1 cellular context compared by ENCODE assay signal in genomic region chr7:26398436-26399308, GRCh38.
TF ChIP-seq lines count a peak whose summit lies in the region.

No MANE protein-coding gene starts in this region.

TF ChIP-seq in GM12878, 131 proteins besides CTCF, POLR2A, EP300 and RAD21 (continued from another document and continues in another):
- TF ChIP-seq LARP7 (IDR thresholded peaks at IDR 0.05) (peak; percentile 66; the same call in 1 of the 2 replicates), CREB1 (IDR thresholded peaks at IDR 0.05; ENCODE audit: low read depth) (peak; percentile 32; the same call in 1 of the 2 replicates), SMAD5 (IDR thresholded peaks at IDR 0.05; ENCODE audit: low read depth) (0 out of 2 replicates have a peak, but pooled peaks have one; percentile 55), ZBTB4 (CRISPR knock-in tag; IDR thresholded peaks at IDR 0.05) (no peak), ZBED1 (IDR thresholded peaks at IDR 0.05; ENCODE audit: borderline replicate concordance) (peak; percentile 87; the same call in 1 of the 2 replicates), MTA3 (IDR thresholded peaks at IDR 0.05; ENCODE audit: borderline replicate concordance, low read length) (peak; percentile 51; the same call in 1 of the 2 replicates), JUNB (IDR thresholded peaks at IDR 0.05) (peak; percentile 47), SRF (IDR thresholded peaks at IDR 0.05; ENCODE audit: low read depth in 2 of 2, low read length in 2 of 2) (0 out of 4 replicates have a peak, but pooled peaks of 1 of the 2 experiments have one; percentile 45), EGR1 (IDR thresholded peaks at IDR 0.05; ENCODE audit: borderline replicate concordance in 1 of 2, low read depth in 2 of 2, low read length in 2 of 2) (peak in 1 of 2 experiments; percentile 78; a peak in 2 of 3 replicates), ETV6 (conservative IDR thresholded peaks at IDR 0.05 in 1 of 2, IDR thresholded peaks at IDR 0.05 in 1 of 2; ENCODE audit: borderline replicate concordance in 1 of 2, low read depth in 1 of 2) (peak in 1 of 2 experiments; percentile 56; a peak in 1 of 4 replicates), IRF3 (IDR thresholded peaks at IDR 0.05) (no peak), MXI1 (IDR thresholded peaks at IDR 0.05; ENCODE audit: low read depth, low read length) (peak; percentile 24; the same call in 1 of the 2 replicates), ZNF384 (IDR thresholded peaks at IDR 0.05; ENCODE audit: borderline replicate concordance, low read depth, low read length) (peak; percentile 67), BCLAF1 (IDR thresholded peaks at IDR 0.05) (0 out of 2 replicates have a peak, but pooled peaks have one; percentile 23), SP1 (IDR thresholded peaks at IDR 0.05; ENCODE audit: low read depth, low read length) (peak; percentile 43), BHLHE40 (IDR thresholded peaks at IDR 0.05; ENCODE audit: borderline replicate concordance in 1 of 2, low read depth in 2 of 2, low read length in 1 of 2) (peak; percentile 60 to 66; a peak in 3 of 4 replicates), ASH2L (IDR thresholded peaks at IDR 0.05; ENCODE audit: borderline replicate concordance, low read depth) (no peak), KDM1A (IDR thresholded peaks at IDR 0.05; ENCODE audit: borderline replicate concordance) (no peak), IRF4 (IDR thresholded peaks at IDR 0.05; ENCODE audit: low read depth, low read length) (no peak), PAX5 (IDR thresholded peaks at IDR 0.05; ENCODE audit: borderline replicate concordance, low read depth, low read length) (peak; percentile 41; the same call in 1 of the 2 replicates), STAT3 (IDR thresholded peaks at IDR 0.05; ENCODE audit: low read depth, low read length) (no peak), CBFB (IDR thresholded peaks at IDR 0.05; ENCODE audit: low read depth) (peak; percentile 86), TAF1 (IDR thresholded peaks at IDR 0.05; ENCODE audit: borderline replicate concordance, low read depth, low read length) (peak; percentile 23; the same call in 1 of the 2 replicates), BCL3 (IDR thresholded peaks at IDR 0.05; ENCODE audit: borderline replicate concordance, insufficient read depth, low read depth, low read length, poor library complexity, severe bottlenecking) (peak; percentile 29), TBL1XR1 (IDR thresholded peaks at IDR 0.05; ENCODE audit: low read depth, low read length) (no peak; the same call in 1 of the 2 replicates), SKIL (IDR thresholded peaks at IDR 0.05; ENCODE audit: low read depth, poor library complexity, severe bottlenecking) (peak; percentile 34), PML (IDR thresholded peaks at IDR 0.05; ENCODE audit: low read length) (peak; percentile 68; the same call in 1 of the 2 replicates), TCF3 (IDR thresholded peaks at IDR 0.05; ENCODE audit: borderline replicate concordance, insufficient read depth, low read depth, low read length) (peak; percentile 34; the same call in 1 of the 2 replicates), RELB (IDR thresholded peaks at IDR 0.05; ENCODE audit: low read depth) (peak; percentile 82; the same call in 1 of the 2 replicates), POLR2AphosphoS5 (IDR thresholded peaks at IDR 0.05; ENCODE audit: low read length) (peak; percentile 48; the same call in 1 of the 2 replicates), NBN (IDR thresholded peaks at IDR 0.05) (peak; percentile 94), ATF7 (IDR thresholded peaks at IDR 0.05; ENCODE audit: low read depth) (peak; percentile 89), CREM (IDR thresholded peaks at IDR 0.05; ENCODE audit: low read depth) (peak; percentile 86), NFIC (IDR thresholded peaks at IDR 0.05; ENCODE audit: low read depth, low read length) (peak; percentile 72; the same call in 1 of the 2 replicates), NRF1 (conservative IDR thresholded peaks at IDR 0.05; ENCODE audit: low read depth, low read length) (0 out of 2 replicates have a peak, but pooled peaks have one; percentile 0), TCF7 (IDR thresholded peaks at IDR 0.05; ENCODE audit: borderline replicate concordance) (no peak), IKZF2 (IDR thresholded peaks at IDR 0.05) (peak; percentile 93 to 95), CBX3 (IDR thresholded peaks at IDR 0.05; ENCODE audit: borderline replicate concordance, low read depth) (no peak), MYB (IDR thresholded peaks at IDR 0.05; ENCODE audit: borderline replicate concordance, low read depth, low read length) (0 out of 2 replicates have a peak, but pooled peaks have one; percentile 45)
- TF ChIP-seq, protein P1, sequence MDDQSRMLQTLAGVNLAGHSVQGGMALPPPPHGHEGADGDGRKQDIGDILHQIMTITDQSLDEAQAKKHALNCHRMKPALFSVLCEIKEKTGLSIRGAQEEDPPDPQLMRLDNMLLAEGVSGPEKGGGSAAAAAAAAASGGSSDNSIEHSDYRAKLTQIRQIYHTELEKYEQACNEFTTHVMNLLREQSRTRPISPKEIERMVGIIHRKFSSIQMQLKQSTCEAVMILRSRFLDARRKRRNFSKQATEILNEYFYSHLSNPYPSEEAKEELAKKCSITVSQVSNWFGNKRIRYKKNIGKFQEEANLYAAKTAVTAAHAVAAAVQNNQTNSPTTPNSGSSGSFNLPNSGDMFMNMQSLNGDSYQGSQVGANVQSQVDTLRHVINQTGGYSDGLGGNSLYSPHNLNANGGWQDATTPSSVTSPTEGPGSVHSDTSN (IDR thresholded peaks at IDR 0.05; ENCODE audit: insufficient replicate concordance, low read depth, low read length): peak; percentile 23
- TF ChIP-seq, protein P2, sequence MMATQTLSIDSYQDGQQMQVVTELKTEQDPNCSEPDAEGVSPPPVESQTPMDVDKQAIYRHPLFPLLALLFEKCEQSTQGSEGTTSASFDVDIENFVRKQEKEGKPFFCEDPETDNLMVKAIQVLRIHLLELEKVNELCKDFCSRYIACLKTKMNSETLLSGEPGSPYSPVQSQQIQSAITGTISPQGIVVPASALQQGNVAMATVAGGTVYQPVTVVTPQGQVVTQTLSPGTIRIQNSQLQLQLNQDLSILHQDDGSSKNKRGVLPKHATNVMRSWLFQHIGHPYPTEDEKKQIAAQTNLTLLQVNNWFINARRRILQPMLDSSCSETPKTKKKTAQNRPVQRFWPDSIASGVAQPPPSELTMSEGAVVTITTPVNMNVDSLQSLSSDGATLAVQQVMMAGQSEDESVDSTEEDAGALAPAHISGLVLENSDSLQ (IDR thresholded peaks at IDR 0.05): no peak
- TF ChIP-seq, protein P3, sequence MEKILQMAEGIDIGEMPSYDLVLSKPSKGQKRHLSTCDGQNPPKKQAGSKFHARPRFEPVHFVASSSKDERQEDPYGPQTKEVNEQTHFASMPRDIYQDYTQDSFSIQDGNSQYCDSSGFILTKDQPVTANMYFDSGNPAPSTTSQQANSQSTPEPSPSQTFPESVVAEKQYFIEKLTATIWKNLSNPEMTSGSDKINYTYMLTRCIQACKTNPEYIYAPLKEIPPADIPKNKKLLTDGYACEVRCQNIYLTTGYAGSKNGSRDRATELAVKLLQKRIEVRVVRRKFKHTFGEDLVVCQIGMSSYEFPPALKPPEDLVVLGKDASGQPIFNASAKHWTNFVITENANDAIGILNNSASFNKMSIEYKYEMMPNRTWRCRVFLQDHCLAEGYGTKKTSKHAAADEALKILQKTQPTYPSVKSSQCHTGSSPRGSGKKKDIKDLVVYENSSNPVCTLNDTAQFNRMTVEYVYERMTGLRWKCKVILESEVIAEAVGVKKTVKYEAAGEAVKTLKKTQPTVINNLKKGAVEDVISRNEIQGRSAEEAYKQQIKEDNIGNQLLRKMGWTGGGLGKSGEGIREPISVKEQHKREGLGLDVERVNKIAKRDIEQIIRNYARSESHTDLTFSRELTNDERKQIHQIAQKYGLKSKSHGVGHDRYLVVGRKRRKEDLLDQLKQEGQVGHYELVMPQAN (conservative IDR thresholded peaks at IDR 0.05): peak; percentile 72
